21 cellular contexts compared by ENCODE assay signal in genomic region chr6:149223934-149224333, GRCh38.
DNase-seq lines count a peak whose midpoint lies in the region; ATAC-seq, FAIRE-seq and TF ChIP-seq lines count a peak whose summit lies in the region.
"Had no signal": no experiment of that assay in that cellular context is flagged by ENCODE, and none has a peak within 500 bp of the region (broad histone marks: within the 10 kb centered on the region; RNA-seq: fewer than 3 reads in every experiment).

No MANE protein-coding gene starts in this region.

- intact Hi-C loops in pancreas (cut with DNase I), result no loop called here

- no peaks in the 10 kb centered on the region for H3K36me3 Mint-ChIP-seq in brain
- H3K36me3 Mint-ChIP-seq: CD8-positive, alpha-beta T cell; memory B cell had no signal

- peaks cover 81% of the 10 kb centered on the region for H3K4me1 Mint-ChIP-seq in brain
- H3K4me1 Mint-ChIP-seq: B cell, memory B cell had no signal

- H3K27ac ChIP-seq in pancreas, result no peak overlapping the region

- WGBS in pancreas, 2 donors, result 11 to 20% methylated on average over 2 of the region's 2 CpGs

- H3K9me3 ChIP-seq in pancreas, result no peaks in the 10 kb centered on the region
- H3K9me3 ChIP-seq: prostate gland had no signal

- no peak for FAIRE-seq in pancreas (lab: Jason Lieb, UNC)

- TF ChIP-seq CTCF in brain (conservative IDR thresholded peaks at IDR 0.05), result no peak
- no peak for TF ChIP-seq CTCF in pancreas (IDR thresholded peaks at IDR 0.05)

- no peaks in the 10 kb centered on the region for H3K27me3 Mint-ChIP-seq in brain
- H3K27me3 Mint-ChIP-seq: activated naive CD8-positive, alpha-beta T cell treated with anti-CD3 and anti-CD28 coated beads for 36 hours; activated T-helper 17 cell treated with anti-CD3 and anti-CD28 coated beads, Interleukin-2, amount 50 U/mL, for 72 hours; B cell; memory B cell had no signal

- no peaks in the 10 kb centered on the region for H3K36me3 ChIP-seq in pancreas
- H3K36me3 ChIP-seq: prostate gland had no signal

- H3K9me3 Mint-ChIP-seq in brain, result no peaks in the 10 kb centered on the region
- H3K9me3 Mint-ChIP-seq: activated naive CD8-positive, alpha-beta T cell treated with anti-CD3 and anti-CD28 coated beads for 36 hours; CD8-positive, alpha-beta T cell; memory B cell had no signal

- no peaks in the 10 kb centered on the region for H3K27me3 ChIP-seq in pancreas

- no peak overlapping the region for H3K4me3 ChIP-seq in pancreas
- H3K4me3 ChIP-seq: prostate gland had no signal

- DNase-seq in NCI-H2227 (lab: John Stamatoyannopoulos, UW; ENCODE audit: unreplicated experiment), result peak; percentile 34
- no peak for DNase-seq in NCI-H2227 treated with DMSO at 0.1 percent for 48 hours (lab: John Stamatoyannopoulos, UW)
- peak; percentile 7 for DNase-seq in NCI-H1105 (lab: John Stamatoyannopoulos, UW)
- DNase-seq in pancreas, result no peak
- no peak for DNase-seq in activated naive CD4-positive, alpha-beta T cell treated with Interleukin-2 at 50 U/mL for 16 hours
- no peak for DNase-seq in activated T-cell treated with anti-CD3 and anti-CD28 coated beads, Interleukin-2, amount 50 U/mL, for 1 hour
- DNase-seq: activated CD4-positive, alpha-beta T cell treated with anti-CD3 and anti-CD28 coated beads, Interleukin-2, amount 50 U/mL, for 48 hours; activated naive CD8-positive, alpha-beta T cell treated with anti-CD3 and anti-CD28 coated beads for 36 hours; aorta; CD8-positive, alpha-beta T cell; central memory CD4-positive, alpha-beta T cell; NCI-H510A; stimulated activated naive CD8-positive, alpha-beta T cell treated with anti-CD3 and anti-CD28 coated beads, Interleukin-15, Interleukin-2, amounts not matched to agents 100 U/mL and 50 U/mL, for 24 hours had no signal

- peak overlapping the region; percentile 17 to 88 (median 46) for H3K27ac Mint-ChIP-seq in brain
- H3K27ac Mint-ChIP-seq: activated naive CD8-positive, alpha-beta T cell treated with anti-CD3 and anti-CD28 coated beads for 36 hours; activated T-helper 17 cell treated with anti-CD3 and anti-CD28 coated beads, Interleukin-2, amount 50 U/mL, for 72 hours; B cell; CD8-positive, alpha-beta T cell; memory B cell had no signal

- ATAC-seq in pancreas (peak in 3 of 4 donors; percentile 26 to 54 (median 40)), GM19463 (IDR thresholded peaks at IDR 0.05; ENCODE audit: unreplicated experiment) (no peak)
- ATAC-seq: activated CD4-positive, CD25-positive, alpha-beta regulatory T cell treated with anti-CD3 and anti-CD28 coated beads, Interleukin-2, amount 50 U/mL, for 24 hours; activated T-helper 17 cell treated with anti-CD3 and anti-CD28 coated beads, Interleukin-2, amount 50 U/mL, for 72 hours; CD8-positive, alpha-beta T cell; Panc1; stimulated activated naive CD8-positive, alpha-beta T cell treated with anti-CD3 and anti-CD28 coated beads, Interleukin-15, Interleukin-2, amounts not matched to agents 100 U/mL and 50 U/mL, for 24 hours had no signal

- peak overlapping the region; percentile 3 to 65 (median 20) for H3K4me3 Mint-ChIP-seq in brain
- H3K4me3 Mint-ChIP-seq: activated naive CD8-positive, alpha-beta T cell treated with anti-CD3 and anti-CD28 coated beads for 36 hours; activated T-helper 17 cell treated with anti-CD3 and anti-CD28 coated beads, Interleukin-2, amount 50 U/mL, for 72 hours; B cell; CD8-positive, alpha-beta T cell; memory B cell had no signal

- H3K4me1 ChIP-seq in pancreas, result peaks cover 0 to 7% (median 5%) of the 10 kb centered on the region in 3 donors
- H3K4me1 ChIP-seq: prostate gland had no signal

Comparison
In these comparisons a context has a peak if more than half of its experiments do, and no peak if none do; other contexts are left out.
1. DNase-seq: peak in NCI-H2227 (single experiment) and NCI-H1105 (single experiment); none in NCI-H2227 treated with DMSO at 0.1 percent for 48 hours (single experiment), pancreas (0 of 6), activated naive CD4-positive, alpha-beta T cell treated with Interleukin-2 at 50 U/mL for 16 hours (single experiment) and activated T-cell treated with anti-CD3 and anti-CD28 coated beads, Interleukin-2, amount 50 U/mL, for 1 hour (single experiment).